Comparison of ENCODE assay signal across 10 cellular contexts in the genomic region with DNA sequence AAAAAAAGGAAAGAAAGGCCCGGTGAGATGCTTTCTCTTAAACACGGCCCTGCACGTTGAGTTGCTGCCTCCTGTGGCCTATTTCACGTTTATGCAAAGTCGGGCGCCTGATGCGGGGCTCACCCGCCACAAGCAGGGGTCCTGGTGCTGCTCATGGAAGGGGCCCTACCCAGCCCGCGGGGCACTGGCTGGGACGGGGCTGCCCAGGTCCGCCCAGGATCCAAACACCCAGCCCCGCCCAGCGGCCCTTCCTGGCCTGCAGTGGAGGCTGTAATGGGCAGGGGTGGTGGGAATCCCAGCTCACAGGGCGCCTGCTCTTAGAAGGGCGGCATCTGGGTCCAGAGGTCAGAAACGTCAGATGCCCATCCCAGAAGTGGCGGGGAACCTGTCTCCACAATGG. TPM values are rescaled to one million over a fixed set of nuclear protein-coding genes. Genes with fewer than 3 reads are reported as not detected.
DNase-seq lines count a peak whose midpoint lies in the region; ATAC-seq and TF ChIP-seq lines count a peak whose summit lies in the region.
"Had no signal": no experiment of that assay in that cellular context is flagged by ENCODE, and none has a peak within 500 bp of the region (broad histone marks: within the 10 kb centered on the region; RNA-seq: fewer than 3 reads in every experiment).

No MANE protein-coding gene starts in this region.

- TF ChIP-seq POLR2A in esophagus muscularis mucosa (IDR thresholded peaks at IDR 0.05; ENCODE audit: low read depth), result no peak

- H4K91ac ChIP-seq in neuronal stem cell (ENCODE audit: low read depth, low read length, poor library complexity), result no peak overlapping the region

- peaks cover 24% of the 10 kb centered on the region for H3K4me1 ChIP-seq in ACC112 (ENCODE audit: control insufficient read depth, insufficient read depth, low read length, unreplicated experiment)
- H3K4me1 ChIP-seq in esophagus muscularis mucosa, result peaks cover 15 to 58% (median 53%) of the 10 kb centered on the region in 4 donors
- H3K4me1 ChIP-seq in muscle layer of colon (ENCODE audit: insufficient read depth, low read length), result peaks cover 42% of the 10 kb centered on the region
- H3K4me1 ChIP-seq in neuronal stem cell (ENCODE audit: control insufficient read depth in 2 of 2, insufficient read depth in 1 of 2, low read depth in 1 of 2, low read length in 2 of 2), result no peaks in the 10 kb centered on the region
- H3K4me1 ChIP-seq in foreskin keratinocyte, result no peaks in the 10 kb centered on the region

- no peak overlapping the region for H3K23ac ChIP-seq in neuronal stem cell (ENCODE audit: low read depth, low read length, poor library complexity)

- H3K4me3 ChIP-seq in ACC112 (ENCODE audit: low read depth, low read length), result peak overlapping the region; percentile 95
- H3K4me3 ChIP-seq in MG63, result peak overlapping the region; percentile 73
- H3K4me3 ChIP-seq in esophagus muscularis mucosa, result peak overlapping the region; percentile 81 to 97 (median 94)
- H3K4me3 ChIP-seq in muscle layer of colon (ENCODE audit: low read depth in 1 of 2, low read length in 2 of 2), result peak overlapping the region; percentile 47 to 76
- H3K4me3 ChIP-seq in neuronal stem cell (ENCODE audit: low read length in 2 of 2), result no peak overlapping the region

- peaks cover 40% of the 10 kb centered on the region for H3K36me3 ChIP-seq in ACC112 (ENCODE audit: insufficient read depth, low read length)
- peaks cover 48% of the 10 kb centered on the region for H3K36me3 ChIP-seq in MG63
- H3K36me3 ChIP-seq in esophagus muscularis mucosa, result peaks cover 0 to 1% (median 0%) of the 10 kb centered on the region in 4 donors
- H3K36me3 ChIP-seq in muscle layer of colon (ENCODE audit: insufficient read depth, low read length), result peaks cover 8% of the 10 kb centered on the region
- no peaks in the 10 kb centered on the region for H3K36me3 ChIP-seq in neuronal stem cell (replicated peaks in 1 of 2; ENCODE audit: control insufficient read depth in 2 of 2, insufficient read depth in 2 of 2, low read length in 2 of 2)

- H3K79me2 ChIP-seq in ACC112 (ENCODE audit: control insufficient read depth, insufficient read depth, low read length, unreplicated experiment), result peaks cover 67% of the 10 kb centered on the region

- no peak overlapping the region for H3K14ac ChIP-seq in neuronal stem cell (ENCODE audit: low read length)

- H3K9me3 ChIP-seq in MG63, result peaks cover 26% of the 10 kb centered on the region
- H3K9me3 ChIP-seq in esophagus muscularis mucosa, result peaks cover 0 to 14% (median 9%) of the 10 kb centered on the region in 4 donors
- H3K9me3 ChIP-seq in muscle layer of colon (ENCODE audit: low read length), result no peaks in the 10 kb centered on the region
- H3K9me3 ChIP-seq in neuronal stem cell (replicated peaks in 1 of 2; ENCODE audit: control insufficient read depth in 2 of 2, insufficient read depth in 1 of 2, low read depth in 1 of 2, low read length in 2 of 2), result peaks cover 5 to 16% of the 10 kb centered on the region in 2 donors

- H3K18ac ChIP-seq in neuronal stem cell (ENCODE audit: low read length), result no peak overlapping the region

- H2BK120ac ChIP-seq in neuronal stem cell (ENCODE audit: low read depth, low read length), result no peak overlapping the region

- H2AFZ ChIP-seq in ACC112 (ENCODE audit: low read length, unreplicated experiment) (no peak overlapping the region), neuronal stem cell (ENCODE audit: low read length) (no peak overlapping the region)

- H3K4ac ChIP-seq in neuronal stem cell (ENCODE audit: low read length), result no peak overlapping the region

- peak overlapping the region; percentile 79 for H3K27ac ChIP-seq in ACC112 (ENCODE audit: low read depth, low read length)
- peak overlapping the region; percentile 99 to 100 (median 99) for H3K27ac ChIP-seq in esophagus muscularis mucosa (replicated peaks in 1 of 4)
- peak overlapping the region; percentile 50 for H3K27ac ChIP-seq in muscle layer of colon (ENCODE audit: low read depth, low read length)
- no peak overlapping the region for H3K27ac ChIP-seq in neuronal stem cell (replicated peaks; ENCODE audit: low read length)
- H3K27ac ChIP-seq in foreskin keratinocyte, result no peak overlapping the region

- H2BK15ac ChIP-seq in neuronal stem cell (ENCODE audit: low read length), result no peak overlapping the region

- no peak overlapping the region for H2BK12ac ChIP-seq in neuronal stem cell (ENCODE audit: low read length)

- WGBS in esophagus muscularis mucosa, result 39% methylated on average over 12 of the region's 18 CpGs
- WGBS in neuronal stem cell (ENCODE audit: extremely low coverage in 2 of 2, insufficient read length in 2 of 2, insufficient replicate concordance in 1 of 2), 2 donors, result no CpG with 5 or more reads among the region's 18 CpGs

- no peak overlapping the region for H2AK5ac ChIP-seq in neuronal stem cell (ENCODE audit: low read depth, low read length)

- TF ChIP-seq EP300 in esophagus muscularis mucosa (IDR thresholded peaks at IDR 0.05), result no peak

- ATAC-seq in GM19351 (IDR thresholded peaks at IDR 0.05; ENCODE audit: unreplicated experiment), result no peak
- no peak for ATAC-seq in foreskin keratinocyte

- H3K79me1 ChIP-seq in neuronal stem cell (ENCODE audit: low read depth, low read length), result no peaks in the 10 kb centered on the region

- H3K9ac ChIP-seq in muscle layer of colon (ENCODE audit: low read length) (peak overlapping the region; percentile 71), neuronal stem cell (ENCODE audit: low read depth, low read length, poor library complexity) (no peak overlapping the region)

- TF ChIP-seq CTCF in esophagus muscularis mucosa (IDR thresholded peaks at IDR 0.05) (peak in 2 of 3 experiments; percentile 9 to 18), foreskin keratinocyte (conservative IDR thresholded peaks at IDR 0.05) (no peak)

- no peak overlapping the region for H4K8ac ChIP-seq in neuronal stem cell (ENCODE audit: low read depth, low read length)

- H2BK5ac ChIP-seq in neuronal stem cell (ENCODE audit: low read length), result no peak overlapping the region

- H3K27me3 ChIP-seq in ACC112 (ENCODE audit: insufficient read depth, low read length) (no peaks in the 10 kb centered on the region), MG63 (no peaks in the 10 kb centered on the region), esophagus muscularis mucosa (peaks cover 0 to 8% (median 0%) of the 10 kb centered on the region in 4 donors), muscle layer of colon (ENCODE audit: control insufficient read depth in 1 of 2, insufficient read depth in 2 of 2, low read length in 2 of 2) (no peaks in the 10 kb centered on the region), neuronal stem cell (ENCODE audit: control insufficient read depth in 3 of 3, insufficient read depth in 3 of 3, low read depth in 1 of 3, low read length in 3 of 3) (peaks cover 8 to 56% (median 20%) of the 10 kb centered on the region in 3 experiments), foreskin keratinocyte (peaks cover 78% of the 10 kb centered on the region)

- H3K4me2 ChIP-seq in neuronal stem cell (ENCODE audit: insufficient read depth, low read length, poor library complexity, severe bottlenecking), result no peak overlapping the region

- intact Hi-C loops in esophagus muscularis mucosa (cut with DNase I), result loop anchor here (1.0 to 2.0 kb wide), 2 partner anchors 43 to 127 kb away; no protein-coding TSS in a partner anchor

- peak; percentile 87 for DNase-seq in MG63
- DNase-seq in esophagus muscularis mucosa (ENCODE audit: extremely low spot score), result peak; percentile 91
- DNase-seq in neuronal stem cell (ENCODE audit: low spot score), result no peak
- no peak for DNase-seq in NCI-H69 (lab: John Stamatoyannopoulos, UW)
- DNase-seq in foreskin keratinocyte, result no peak
- DNase-seq: activated gamma-delta T cell treated with Interleukin-2 at 50 U/mL for 16 hours, NCI-H774 had no signal

RNA-seq across cellular contexts. Expression of a gene that starts 1.6 kb away (rescaled TPM):
- 949 and 1,198 TPM in 2 replicates for total RNA-seq in MG63 (2014; rRNA removed; shearing (Covaris generic); ENCODE audit: low replicate concordance)
- total RNA-seq in esophagus muscularis mucosa (1,000 to 10,000 TPM in 2 of 4 donors, 100 to 1,000 TPM in 2; 942 to 1,525 (median 1,202) TPM), foreskin keratinocyte (0.04 and 0.17 TPM in 2 replicates)
- 19.3 TPM for polyA plus RNA-seq in neuronal stem cell (2013, experiment 1 of 2)
- polyA plus RNA-seq in neuronal stem cell (2013, experiment 2 of 2), result 19.1 TPM
- polyA plus RNA-seq in foreskin keratinocyte, result 0.06 and 0.13 TPM in 2 replicates

RNA-seq across cellular contexts. Expression of a gene that starts 55.9 kb away (rescaled TPM):
- not detected in 2 replicates for total RNA-seq in MG63 (2014; rRNA removed; shearing (Covaris generic); ENCODE audit: low replicate concordance)
- total RNA-seq in esophagus muscularis mucosa, result 1 to 10 TPM in 2 of 4 donors, under 1 TPM in 1, not detected in 1; 0.26 to 2.5 (median 1.2) TPM
- 2.1 TPM for polyA plus RNA-seq in neuronal stem cell (2013, experiment 1 of 2)
- polyA plus RNA-seq in neuronal stem cell (2013, experiment 2 of 2), result 2.0 TPM
- not detected in 2 replicates for total RNA-seq in foreskin keratinocyte
- not detected in 2 replicates for polyA plus RNA-seq in foreskin keratinocyte

Comparison
In these comparisons a context has a peak if more than half of its experiments do, and no peak if none do; other contexts are left out.
1. H3K27ac ChIP-seq: peak in ACC112 (single experiment), esophagus muscularis mucosa (4 of 4) and muscle layer of colon (single experiment); none in neuronal stem cell (single experiment) and foreskin keratinocyte (single experiment).
2. H3K4me3 ChIP-seq: peak in ACC112 (single experiment), MG63 (single experiment), esophagus muscularis mucosa (4 of 4) and muscle layer of colon (2 of 2); none in neuronal stem cell (0 of 2).
3. DNase-seq: peak in MG63 (single experiment) and esophagus muscularis mucosa (single experiment); none in neuronal stem cell (single experiment), NCI-H69 (single experiment) and foreskin keratinocyte (0 of 2).
4. RNA of a gene that starts 1.6 kb away (total RNA-seq): 942 to 1,525 TPM in esophagus muscularis mucosa and 949 to 1,198 TPM in MG63; 0.04 to 0.17 TPM in foreskin keratinocyte; every median in the first group is over 100 times any median in the second.